ENCODE assay signal across 18 cellular contexts in the genomic region with DNA sequence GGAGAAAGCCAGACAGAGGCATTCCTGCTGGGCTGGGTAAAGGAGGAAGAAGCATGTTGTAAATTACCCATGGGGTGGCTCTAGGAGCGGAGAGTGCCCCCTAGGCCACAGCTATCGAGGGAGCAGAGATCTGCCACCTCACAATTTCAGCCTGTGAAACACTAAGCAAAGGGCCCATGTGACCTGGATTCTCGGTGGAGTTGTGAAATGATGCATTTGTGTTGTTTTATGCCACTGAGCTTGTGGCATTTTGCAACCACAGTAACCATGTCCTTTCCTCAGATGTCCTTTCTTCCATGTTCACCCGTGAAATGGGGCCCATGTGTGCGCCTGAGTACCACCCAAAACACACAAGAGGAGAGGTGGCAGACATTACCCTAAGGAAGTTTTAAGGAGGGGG.
DNase-seq lines count a peak whose midpoint lies in the region; ATAC-seq and TF ChIP-seq lines count a peak whose summit lies in the region.
"Had no signal": no experiment of that assay in that cellular context is flagged by ENCODE, and none has a peak within 500 bp of the region (broad histone marks: within the 10 kb centered on the region; RNA-seq: fewer than 3 reads in every experiment).

No MANE protein-coding gene starts in this region.

- TF ChIP-seq CTCF in MCF 10A (IDR thresholded peaks at IDR 0.05; ENCODE audit: unreplicated experiment) = no peak
- no peak for TF ChIP-seq CTCF in breast epithelium (IDR thresholded peaks at IDR 0.05)
- no peak for TF ChIP-seq CTCF in cardiac fibroblast (IDR thresholded peaks at IDR 0.05; ENCODE audit: low read depth, low read length)
- TF ChIP-seq CTCF in osteocyte (IDR thresholded peaks at IDR 0.05) = no peak
- TF ChIP-seq CTCF in foreskin keratinocyte (conservative IDR thresholded peaks at IDR 0.05) = no peak

- CTCF ChIA-PET in MCF 10A (lab: Yijun Ruan, JAX) = no interaction called here

- H3K27me3 Mint-ChIP-seq in MCF 10A (ENCODE audit: insufficient read depth, unreplicated experiment) (no peaks in the 10 kb centered on the region), osteocyte (ENCODE audit: unreplicated experiment) (no peaks in the 10 kb centered on the region)

- H3K27me3 ChIP-seq in breast epithelium (no peaks in the 10 kb centered on the region), foreskin keratinocyte (no peaks in the 10 kb centered on the region)
- H3K27me3 ChIP-seq: BE2C, brain microvascular endothelial cell, hepatocyte had no signal

- no peak for ATAC-seq in HG03108 (IDR thresholded peaks at IDR 0.05; ENCODE audit: unreplicated experiment)
- no peak for ATAC-seq in foreskin keratinocyte
- ATAC-seq: stimulated activated effector memory CD8-positive, alpha-beta T cell treated with anti-CD3 and anti-CD28 coated beads, Interleukin-12 subunit alpha, Interleukin-12 subunit beta, amount 100 ng/mL, for 72 hours had no signal

- intact Hi-C loops in MCF 10A (cut with micrococcal nuclease) = no loop called here
- intact Hi-C loops in breast epithelium (cut with DNase I; ENCODE audit: low total_unique reads) = no loop called here

- no peak overlapping the region for H3K4me3 ChIP-seq in breast epithelium
- no peak overlapping the region for H3K4me3 ChIP-seq in cardiac fibroblast (replicated peaks in 1 of 2; ENCODE audit: low read depth in 2 of 2, low read length in 2 of 2)
- H3K4me3 ChIP-seq: hepatocyte had no signal

- H3K4me3 Mint-ChIP-seq in MCF 10A (ENCODE audit: unreplicated experiment) (no peak overlapping the region), osteocyte (ENCODE audit: unreplicated experiment) (no peak overlapping the region)
- H3K4me3 Mint-ChIP-seq: neural crest cell; stimulated activated effector memory CD8-positive, alpha-beta T cell treated with anti-CD3 and anti-CD28 coated beads, Interleukin-12 subunit alpha, Interleukin-12 subunit beta, amount 100 ng/mL, for 72 hours had no signal

- no TSS peak for BruUV-seq in MCF 10A (replicated peaks; lab: Mats Ljungman, UMichigan)

- no peaks in the 10 kb centered on the region for H3K4me1 ChIP-seq in breast epithelium
- H3K4me1 ChIP-seq in foreskin keratinocyte = peaks cover 2% of the 10 kb centered on the region
- H3K4me1 ChIP-seq: Caco-2 had no signal

- H3K9me3 Mint-ChIP-seq in MCF 10A (ENCODE audit: unreplicated experiment) (no peaks in the 10 kb centered on the region), osteocyte (ENCODE audit: unreplicated experiment) (no peaks in the 10 kb centered on the region)
- H3K9me3 Mint-ChIP-seq: stimulated activated effector memory CD8-positive, alpha-beta T cell treated with anti-CD3 and anti-CD28 coated beads, Interleukin-12 subunit alpha, Interleukin-12 subunit beta, amount 100 ng/mL, for 72 hours had no signal

- H3K36me3 Mint-ChIP-seq in MCF 10A (ENCODE audit: insufficient read depth, unreplicated experiment) = no peaks in the 10 kb centered on the region
- no peaks in the 10 kb centered on the region for H3K36me3 Mint-ChIP-seq in osteocyte (ENCODE audit: unreplicated experiment)
- H3K36me3 Mint-ChIP-seq: stimulated activated effector memory CD8-positive, alpha-beta T cell treated with anti-CD3 and anti-CD28 coated beads, Interleukin-12 subunit alpha, Interleukin-12 subunit beta, amount 100 ng/mL, for 72 hours had no signal

- H3K27ac ChIP-seq in breast epithelium (no peak overlapping the region), foreskin keratinocyte (no peak overlapping the region)
- H3K27ac ChIP-seq: brain microvascular endothelial cell, hepatocyte had no signal

- POLR2A ChIA-PET in MCF 10A (lab: Yijun Ruan, JAX) = interaction anchor here (0.6 to 2.8 kb wide), 5 partner anchors 9 to 55 kb away, joined by 3 to 14 read pairs (median 5); no protein-coding TSS in a partner anchor

- no peaks in the 10 kb centered on the region for H3K9me3 ChIP-seq in breast epithelium
- H3K9me3 ChIP-seq: BE2C, Caco-2 had no signal

- peaks cover 30% of the 10 kb centered on the region for H3K4me1 Mint-ChIP-seq in MCF 10A (ENCODE audit: insufficient read depth, unreplicated experiment)
- peaks cover 71% of the 10 kb centered on the region for H3K4me1 Mint-ChIP-seq in osteocyte (ENCODE audit: unreplicated experiment)

- H3K27ac Mint-ChIP-seq in MCF 10A (ENCODE audit: low read depth, unreplicated experiment) = peak overlapping the region; percentile 71
- peak overlapping the region; percentile 81 for H3K27ac Mint-ChIP-seq in osteocyte (ENCODE audit: unreplicated experiment)
- H3K27ac Mint-ChIP-seq: progenitor cell of endocrine pancreas; stimulated activated effector memory CD8-positive, alpha-beta T cell treated with anti-CD3 and anti-CD28 coated beads, Interleukin-12 subunit alpha, Interleukin-12 subunit beta, amount 100 ng/mL, for 72 hours had no signal

- H3K36me3 ChIP-seq in breast epithelium = no peaks in the 10 kb centered on the region
- H3K36me3 ChIP-seq: BE2C, brain microvascular endothelial cell had no signal

- peak; percentile 70 for DNase-seq in MCF 10A (ENCODE audit: unreplicated experiment)
- no peak for DNase-seq in breast epithelium (ENCODE audit: low spot score in 2 of 2)
- DNase-seq in cardiac fibroblast (ENCODE audit: low read depth in 2 of 2) = peak; percentile 25 to 46
- no peak for DNase-seq in osteocyte (ENCODE audit: extremely low spot score, unreplicated experiment)
- no peak for DNase-seq in pons (ENCODE audit: low spot score)
- no peak for DNase-seq in hepatic stellate cell (ENCODE audit: low spot score)
- DNase-seq in foreskin keratinocyte = no peak
- DNase-seq: activated CD4-positive, alpha-beta T cell treated with anti-CD3 and anti-CD28 coated beads, Interleukin-2, amount 50 U/mL, for 48 hours; activated effector memory CD4-positive, alpha-beta T cell treated with anti-CD3 and anti-CD28 coated beads, Interleukin-2, amount 50 U/mL, for 16 hours; Caco-2; stimulated activated CD4-positive, alpha-beta T cell treated with anti-CD3 and anti-CD28 coated beads, Interleukin-2, amount 100 ng/mL, for 24 hours had no signal

- no peak for TF ChIP-seq POLR2A in breast epithelium (IDR thresholded peaks at IDR 0.05)

Comparison
In these comparisons a context has a peak if more than half of its experiments do, and no peak if none do; other contexts are left out.
1. DNase-seq: peak in MCF 10A (single experiment) and cardiac fibroblast (2 of 2); none in breast epithelium (0 of 2), osteocyte (single experiment), pons (single experiment), hepatic stellate cell (single experiment) and foreskin keratinocyte (0 of 2).